8 cellular contexts compared by ENCODE assay signal in the genomic region with DNA sequence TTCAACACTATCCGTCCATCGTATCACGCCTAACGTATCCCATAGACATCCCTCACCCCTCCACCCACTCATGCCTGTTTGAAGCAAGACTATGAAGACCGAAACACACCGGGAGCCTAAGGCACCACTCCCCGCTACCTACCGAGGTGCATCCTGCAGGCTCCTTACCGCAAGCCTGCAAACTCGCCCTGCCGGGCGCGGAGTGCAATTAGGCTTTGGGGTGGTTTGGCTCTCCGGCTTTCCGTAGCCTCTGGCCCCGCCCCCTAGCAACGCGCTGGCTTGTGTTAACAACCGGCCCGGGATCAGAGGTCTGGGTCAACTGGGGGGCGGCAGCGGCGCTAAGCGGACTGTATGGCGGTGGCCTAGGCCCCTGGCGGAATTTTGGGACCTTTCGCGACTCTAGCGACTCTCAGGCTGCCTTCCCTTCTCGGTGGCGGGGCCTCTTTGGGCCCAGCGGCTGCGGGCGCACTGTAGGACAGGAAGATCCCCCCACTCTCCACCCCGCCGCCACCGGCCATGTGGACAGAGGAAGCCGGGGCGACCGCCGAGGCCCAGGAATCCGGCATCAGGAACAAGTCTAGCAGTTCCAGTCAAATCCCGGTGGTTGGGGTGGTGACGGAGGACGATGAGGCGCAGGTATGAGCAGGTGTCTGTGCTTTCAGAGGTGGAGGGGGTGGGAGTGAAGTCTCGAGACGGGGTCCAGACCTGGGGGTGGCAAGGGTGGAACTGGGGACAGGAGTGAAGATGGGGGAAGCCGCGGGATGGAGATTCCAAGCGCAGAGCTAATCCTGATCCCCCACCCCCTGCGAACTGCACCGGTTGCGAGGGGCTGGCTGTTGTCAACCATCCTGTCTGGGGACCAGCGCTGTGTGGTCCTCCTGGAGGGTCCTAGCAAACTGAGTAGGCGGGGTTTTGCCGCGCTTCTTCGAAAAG. TPM values are rescaled to one million over a fixed set of nuclear protein-coding genes. Genes with fewer than 3 reads are reported as not detected.
A peak's percentile ranks its signal among the peaks of the same experiment; 100 is the strongest.
DNase-seq lines count a peak whose midpoint lies in the region; ATAC-seq, FAIRE-seq and TF ChIP-seq lines count a peak whose summit lies in the region.

A gene with protein sequence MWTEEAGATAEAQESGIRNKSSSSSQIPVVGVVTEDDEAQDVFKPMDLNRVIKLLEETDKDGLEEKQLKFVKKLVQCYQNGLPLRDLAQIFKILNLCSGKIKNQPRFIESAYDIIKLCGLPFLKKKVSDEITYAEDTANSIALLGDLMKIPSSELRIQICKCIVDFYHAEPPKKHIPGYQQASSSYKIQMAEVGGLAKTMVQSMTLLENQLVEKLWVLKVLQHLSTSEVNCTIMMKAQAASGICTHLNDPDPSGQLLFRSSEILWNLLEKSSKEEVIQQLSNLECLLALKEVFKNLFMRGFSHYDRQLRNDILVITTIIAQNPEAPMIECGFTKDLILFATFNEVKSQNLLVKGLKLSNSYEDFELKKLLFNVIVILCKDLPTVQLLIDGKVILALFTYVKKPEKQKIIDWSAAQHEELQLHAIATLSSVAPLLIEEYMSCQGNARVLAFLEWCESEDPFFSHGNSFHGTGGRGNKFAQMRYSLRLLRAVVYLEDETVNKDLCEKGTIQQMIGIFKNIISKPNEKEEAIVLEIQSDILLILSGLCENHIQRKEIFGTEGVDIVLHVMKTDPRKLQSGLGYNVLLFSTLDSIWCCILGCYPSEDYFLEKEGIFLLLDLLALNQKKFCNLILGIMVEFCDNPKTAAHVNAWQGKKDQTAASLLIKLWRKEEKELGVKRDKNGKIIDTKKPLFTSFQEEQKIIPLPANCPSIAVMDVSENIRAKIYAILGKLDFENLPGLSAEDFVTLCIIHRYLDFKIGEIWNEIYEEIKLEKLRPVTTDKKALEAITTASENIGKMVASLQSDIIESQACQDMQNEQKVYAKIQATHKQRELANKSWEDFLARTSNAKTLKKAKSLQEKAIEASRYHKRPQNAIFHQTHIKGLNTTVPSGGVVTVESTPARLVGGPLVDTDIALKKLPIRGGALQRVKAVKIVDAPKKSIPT (plus strand): TSS at position 266 of the 933 bp plus-strand sequence. CDS start 251 bp downstream, at position 517.

- ATAC-seq in GM18868 (IDR thresholded peaks at IDR 0.05; ENCODE audit: unreplicated experiment) = peak; percentile 88
- peak; percentile 85 for ATAC-seq in HG03095 (IDR thresholded peaks at IDR 0.05; ENCODE audit: unreplicated experiment)

- H3K27me3 ChIP-seq in keratinocyte (ENCODE audit: control insufficient read depth, extremely low read depth, insufficient read depth, low read length) = no peaks in the 10 kb centered on the region

- in situ Hi-C loops in ACHN (cut with HindIII; ENCODE audit: low pct_ligation_motif_present, low pct_unique_long_range_greater_than_20kb, low sequenced_read_pairs) = no loop called here

- peaks cover 6% of the 10 kb centered on the region for H3K4me1 ChIP-seq in keratinocyte (ENCODE audit: control insufficient read depth, extremely low read depth, insufficient read depth, low read length)

- H3K4me3 ChIP-seq in keratinocyte (ENCODE audit: control insufficient read depth in 2 of 3, extremely low read depth in 1 of 3, insufficient read depth in 2 of 3, low read depth in 1 of 3, low read length in 3 of 3) = peak within 1 kb of the TSS; percentile 80 to 92 (median 91)

- dilution Hi-C loops in keratinocyte (cut with MboI; ENCODE audit: extremely low pct_ligation_motif_present, low sequenced_read_pairs) = no loop called here

- DNase-seq in ACHN (peak; percentile 93), NCI-H2196 (lab: John Stamatoyannopoulos, UW; ENCODE audit: unreplicated experiment) (peak; percentile 82), keratinocyte (ENCODE audit: low read depth, low spot score) (no peak)
- peak; percentile 49 for DNase-seq in activated CD4-positive, CD25-positive, alpha-beta regulatory T cell treated with anti-CD3 and anti-CD28 coated beads, Interleukin-2, amount 50 U/mL, for 16 hours (ENCODE audit: low read depth, low spot score)
- DNase-seq in central memory CD4-positive, alpha-beta T cell = peak; percentile 85
- peak; percentile 88 for DNase-seq in stimulated activated CD4-positive, alpha-beta T cell treated with anti-CD3 and anti-CD28 coated beads, Interleukin-12 subunit alpha, Interleukin-12 subunit beta, amount 100 ng/mL, for 4 hours

- H3K9ac ChIP-seq in keratinocyte (ENCODE audit: control insufficient read depth, extremely low read depth, insufficient read depth, low read length) = peak within 1 kb of the TSS; percentile 76

- peak in 2 of 3 experiments; percentile 29 to 40 for TF ChIP-seq CTCF in keratinocyte (optimal IDR thresholded peaks at IDR 0.05 in 1 of 3, IDR thresholded peaks at IDR 0.05 in 1 of 3, conservative IDR thresholded peaks at IDR 0.05 in 1 of 3; ENCODE audit: extremely low read depth in 1 of 3, insufficient read depth in 2 of 3, low read length in 3 of 3)

- peak within 1 kb of the TSS; percentile 100 for H2AFZ ChIP-seq in keratinocyte (ENCODE audit: control insufficient read depth, low read length)

- H3K27ac ChIP-seq in keratinocyte (ENCODE audit: control insufficient read depth, insufficient read depth, low read length) = no peak within 1 kb of the TSS

- FAIRE-seq in keratinocyte (lab: Jason Lieb, UNC) = peak; percentile 75

- no peaks in the 10 kb centered on the region for H3K36me3 ChIP-seq in keratinocyte (ENCODE audit: control insufficient read depth in 2 of 2, extremely low read depth in 1 of 2, insufficient read depth in 2 of 2, low read length in 2 of 2)

- no peaks in the 10 kb centered on the region for H3K79me2 ChIP-seq in keratinocyte (ENCODE audit: control insufficient read depth, insufficient read depth, low read length)

- no peaks in the 10 kb centered on the region for H3K9me3 ChIP-seq in keratinocyte (ENCODE audit: control insufficient read depth, low read depth, low read length)

- H3K9me1 ChIP-seq in keratinocyte (ENCODE audit: control insufficient read depth, extremely low read depth, insufficient read depth, low read length) = no peaks in the 10 kb centered on the region

- peak within 1 kb of the TSS; percentile 92 for H3K4me2 ChIP-seq in keratinocyte (ENCODE audit: control insufficient read depth, extremely low read depth, insufficient read depth, low read depth, low read length)

- no peaks in the 10 kb centered on the region for H4K20me1 ChIP-seq in keratinocyte (ENCODE audit: control insufficient read depth, extremely low read depth, insufficient read depth, low read length)

RNA-seq across cellular contexts. Expression of the gene that starts here (rescaled TPM):
- polyA plus RNA-seq in keratinocyte = 0.35 to 1.6 TPM (median 0.67 TPM) in 3 replicates
- 0.35 TPM for polyA plus RNA-seq in keratinocyte (2011; ENCODE audit: low read depth)
- 0.40 and 0.60 TPM in 2 replicates for polyA plus RNA-seq in keratinocyte (2011; cell fraction: cytosol; rRNA removed)
- 1.4 and 2.0 TPM in 2 replicates for polyA plus RNA-seq in keratinocyte (2011; cell fraction: nucleus; rRNA removed)
- polyA plus RNA-seq in keratinocyte (2012; ENCODE audit: low replicate concordance) = 0.54 and 1.5 TPM in 2 replicates
- 0.23 to 0.56 TPM (median 0.29 TPM) in 3 replicates for polyA minus RNA-seq in keratinocyte
- not detected for polyA minus RNA-seq in keratinocyte (2011; cell fraction: cytosol; rRNA and poly(A)+ RNA removed)
- polyA minus RNA-seq in keratinocyte (2011; cell fraction: nucleus; rRNA and poly(A)+ RNA removed) = 1.6 and 3.0 TPM in 2 replicates
